11 cellular contexts compared by ENCODE assay signal in the genomic region with DNA sequence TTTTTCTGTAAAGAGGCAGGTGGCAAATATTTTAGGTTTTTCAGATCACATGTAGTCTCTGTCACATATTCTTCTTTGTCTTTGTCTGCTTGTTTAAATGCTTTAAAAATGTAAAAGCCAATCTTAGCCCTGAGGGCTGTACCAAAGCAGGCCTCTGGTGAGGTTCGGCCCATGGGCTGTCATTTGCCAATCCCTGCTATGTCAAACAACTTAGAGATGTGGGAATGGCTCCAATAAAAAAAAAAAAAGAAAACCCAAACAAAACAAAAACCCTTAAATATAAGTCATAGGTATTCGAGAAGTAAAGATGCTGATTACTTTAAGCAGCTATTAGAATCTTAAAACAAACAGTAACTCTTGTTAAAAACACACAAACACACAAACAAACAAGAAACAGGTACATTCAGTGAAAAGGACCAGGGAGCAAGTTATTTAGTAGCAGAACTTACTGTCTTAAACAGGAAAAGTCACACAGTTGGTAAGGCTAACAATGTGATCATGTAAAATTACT.
A peak's percentile ranks its signal among the peaks of the same experiment; 100 is the strongest.
DNase-seq lines count a peak whose midpoint lies in the region; ATAC-seq and TF ChIP-seq lines count a peak whose summit lies in the region.
"Had no signal": no experiment of that assay in that cellular context is flagged by ENCODE, and none has a peak within 500 bp of the region (broad histone marks: within the 10 kb centered on the region; RNA-seq: fewer than 3 reads in every experiment).

No MANE protein-coding gene starts in this region.

- peaks cover 47% of the 10 kb centered on the region for H3K4me1 Mint-ChIP-seq in activated naive CD8-positive, alpha-beta T cell treated with anti-CD3 and anti-CD28 coated beads for 36 hours
- peaks cover 47 to 64% of the 10 kb centered on the region in 2 donors for H3K4me1 Mint-ChIP-seq in natural killer cell treated with Interleukin-12 subunit alpha and Interleukin-12 subunit beta and Interleukin-15 and Interleukin-18, amount 100 ng/mL, for 72 hours (ENCODE audit: low read depth in 2 of 2)
- H3K4me1 Mint-ChIP-seq: H9 had no signal

- H3K27ac Mint-ChIP-seq in activated naive CD8-positive, alpha-beta T cell treated with anti-CD3 and anti-CD28 coated beads for 36 hours, result peak overlapping the region; percentile 97
- H3K27ac Mint-ChIP-seq in natural killer cell treated with Interleukin-12 subunit alpha and Interleukin-12 subunit beta and Interleukin-15 and Interleukin-18, amount 100 ng/mL, for 72 hours, result peak overlapping the region; percentile 100

- peaks cover 10% of the 10 kb centered on the region for H3K4me1 ChIP-seq in Loucy (ENCODE audit: insufficient read depth, low read length, poor library complexity, severe bottlenecking)
- H3K4me1 ChIP-seq: psoas muscle had no signal

- peaks cover 5% of the 10 kb centered on the region for H3K27me3 Mint-ChIP-seq in activated naive CD8-positive, alpha-beta T cell treated with anti-CD3 and anti-CD28 coated beads for 36 hours
- H3K27me3 Mint-ChIP-seq in natural killer cell treated with Interleukin-12 subunit alpha and Interleukin-12 subunit beta and Interleukin-15 and Interleukin-18, amount 100 ng/mL, for 72 hours, result peaks cover 0 to 5% of the 10 kb centered on the region in 2 donors

- no peaks in the 10 kb centered on the region for H3K36me3 ChIP-seq in Loucy (ENCODE audit: insufficient read depth, low read length)

- no peaks in the 10 kb centered on the region for H4K20me1 ChIP-seq in Loucy (ENCODE audit: insufficient read depth, low read length, poor library complexity, severe bottlenecking)

- peak overlapping the region; percentile 5 for H3K4me2 ChIP-seq in Loucy (ENCODE audit: low read depth, low read length, poor library complexity, severe bottlenecking)

- no peak overlapping the region for H3K4me3 ChIP-seq in Loucy (ENCODE audit: low read length, poor library complexity, severe bottlenecking)
- H3K4me3 ChIP-seq: psoas muscle had no signal

- no peaks in the 10 kb centered on the region for H3K9me2 ChIP-seq in Loucy (replicated peaks; ENCODE audit: low read depth, low read length)

- H3K27me3 ChIP-seq in Loucy (ENCODE audit: insufficient read depth, low read length, poor library complexity, severe bottlenecking), result peaks cover 17% of the 10 kb centered on the region

- no peaks in the 10 kb centered on the region; the same call in 1 of the 2 replicates for H3K9me3 ChIP-seq in Loucy (ENCODE audit: insufficient read depth, low read depth, low read length)

- H3K4me3 Mint-ChIP-seq in activated naive CD8-positive, alpha-beta T cell treated with anti-CD3 and anti-CD28 coated beads for 36 hours, result peak overlapping the region; percentile 69
- peak overlapping the region; percentile 86 for H3K4me3 Mint-ChIP-seq in natural killer cell treated with Interleukin-12 subunit alpha and Interleukin-12 subunit beta and Interleukin-15 and Interleukin-18, amount 100 ng/mL, for 72 hours
- H3K4me3 Mint-ChIP-seq: H9 had no signal

- H2AFZ ChIP-seq in Loucy (ENCODE audit: low read length), result no peak overlapping the region

- H3K9me3 Mint-ChIP-seq in activated naive CD8-positive, alpha-beta T cell treated with anti-CD3 and anti-CD28 coated beads for 36 hours, result peaks cover 56% of the 10 kb centered on the region
- H3K9me3 Mint-ChIP-seq in natural killer cell treated with Interleukin-12 subunit alpha and Interleukin-12 subunit beta and Interleukin-15 and Interleukin-18, amount 100 ng/mL, for 72 hours, result peaks cover 24% of the 10 kb centered on the region

- TF ChIP-seq CTCF in Loucy (conservative IDR thresholded peaks at IDR 0.05; ENCODE audit: low read length), result no peak

- no peaks in the 10 kb centered on the region for H3F3A ChIP-seq in Loucy (ENCODE audit: low read depth)

- ATAC-seq in natural killer cell treated with Interleukin-12 subunit alpha and Interleukin-12 subunit beta and Interleukin-15 and Interleukin-18, amount 100 ng/mL, for 72 hours, result peak in 1 of 2 donors; percentile 1
- ATAC-seq in GM18517 (IDR thresholded peaks at IDR 0.05; ENCODE audit: unreplicated experiment), result no peak
- ATAC-seq: psoas muscle had no signal

- peaks cover 67% of the 10 kb centered on the region for H3K36me3 Mint-ChIP-seq in activated naive CD8-positive, alpha-beta T cell treated with anti-CD3 and anti-CD28 coated beads for 36 hours
- H3K36me3 Mint-ChIP-seq in natural killer cell treated with Interleukin-12 subunit alpha and Interleukin-12 subunit beta and Interleukin-15 and Interleukin-18, amount 100 ng/mL, for 72 hours, result peaks cover 63% of the 10 kb centered on the region

- H3K79me2 ChIP-seq in Loucy (ENCODE audit: insufficient read depth, low read length), result no peaks in the 10 kb centered on the region

- no peak overlapping the region for H3K9ac ChIP-seq in Loucy (ENCODE audit: low read depth, low read length, poor library complexity, severe bottlenecking)

- peak; percentile 49 for DNase-seq in Daoy (ENCODE audit: low read depth)
- no peak for DNase-seq in activated naive CD8-positive, alpha-beta T cell treated with anti-CD3 and anti-CD28 coated beads for 36 hours
- DNase-seq in natural killer cell treated with Interleukin-12 subunit alpha and Interleukin-12 subunit beta and Interleukin-15 and Interleukin-18, amount 100 ng/mL, for 72 hours (ENCODE audit: low spot score), result no peak
- DNase-seq in NCI-H1436 (lab: John Stamatoyannopoulos, UW), result no peak
- DNase-seq in stimulated activated naive CD4-positive, alpha-beta T cell treated with Interleukin-2 at 50 U/mL for 16 hours (lab: John Stamatoyannopoulos, UW), result no peak
- DNase-seq: H9, midbrain, NCI-H2029, psoas muscle had no signal
